Comparison of ENCODE assay signal across 28 cellular contexts in genomic region chr4:78510681-78511080, GRCh38. TPM values are rescaled to one million over a fixed set of nuclear protein-coding genes. Genes with fewer than 3 reads are reported as not detected.
"Had no signal": no experiment of that assay in that cellular context is flagged by ENCODE, and none has a peak within 500 bp of the region (broad histone marks: within the 10 kb centered on the region; RNA-seq: fewer than 3 reads in every experiment).

No MANE protein-coding gene starts in this region.

- H3K27ac Mint-ChIP-seq: activated B cell treated with CpG ODN at 0.5 μM for 24 hours; activated CD4-positive, alpha-beta memory T cell treated with anti-CD3 and anti-CD28 coated beads for 36 hours; activated CD4-positive, alpha-beta T cell treated with anti-CD3 and anti-CD28 coated beads for 36 hours; activated CD4-positive, alpha-beta T cell treated with anti-CD3 and anti-CD28 coated beads, Interleukin-2, amount 10 ng/mL, durations not matched to agents 24 days and 14 days; activated CD8-positive, alpha-beta memory T cell treated with anti-CD3 and anti-CD28 coated beads, Interleukin-2, amount 10 ng/mL, durations not matched to agents 7 days and 5 days; activated CD8-positive, alpha-beta T cell treated with anti-CD3 and anti-CD28 coated beads, Interleukin-2, amount 10 ng/mL, durations not matched to agents 7 days and 5 days; activated naive CD4-positive, alpha-beta T cell treated with anti-CD3 and anti-CD28 coated beads for 36 hours; activated naive CD4-positive, alpha-beta T cell treated with anti-CD3 and anti-CD28 coated beads, Interleukin-2, amount 50 U/mL, for 72 hours; activated T-helper 1 cell treated with anti-CD3 and anti-CD28 coated beads, Interleukin-12 subunit alpha, Interleukin-12 subunit beta, Interleukin-2, Interleukin-4 antibody, amounts not matched to agents 30 ng/mL and 10 ng/mL and 1 ng/mL, durations not matched to agents 14 hours and 24 hours and 36 hours; activated T-helper 2 cell treated with anti-CD3 and anti-CD28 coated beads, Interferon-gamma antibody, Interleukin-2, Interleukin-4, amounts not matched to agents 10 μg/mL and 5 μg/mL and 100 μg/mL, durations not matched to agents 14 hours and 24 hours and 36 hours; effector memory CD8-positive, alpha-beta T cell; T-helper 17 cell; T-helper 2 cell treated with Interferon-gamma antibody and Interleukin-4, amounts not matched to agents 5 μg/mL and 100 μg/mL, for 36 hours had no signal

- H3K27me3 Mint-ChIP-seq: activated CD4-positive, alpha-beta T cell treated with anti-CD3 and anti-CD28 coated beads for 36 hours had no signal

- H3K36me3 Mint-ChIP-seq: activated CD4-positive, alpha-beta memory T cell treated with anti-CD3 and anti-CD28 coated beads for 36 hours; activated CD8-positive, alpha-beta memory T cell treated with anti-CD3 and anti-CD28 coated beads, Interleukin-2, amount 10 ng/mL, durations not matched to agents 7 days and 5 days; activated naive CD4-positive, alpha-beta T cell treated with anti-CD3 and anti-CD28 coated beads, Interleukin-2, amount 50 U/mL, for 72 hours had no signal

- H3K9me3 Mint-ChIP-seq: activated CD4-positive, alpha-beta memory T cell treated with anti-CD3 and anti-CD28 coated beads for 36 hours; activated CD4-positive, alpha-beta T cell treated with anti-CD3 and anti-CD28 coated beads, Interleukin-2, amount 10 ng/mL, durations not matched to agents 24 days and 14 days; activated naive CD4-positive, alpha-beta T cell treated with anti-CD3 and anti-CD28 coated beads for 36 hours; activated naive CD4-positive, alpha-beta T cell treated with anti-CD3 and anti-CD28 coated beads, Interleukin-2, amount 50 U/mL, for 72 hours; activated T-helper 1 cell treated with anti-CD3 and anti-CD28 coated beads, Interleukin-12 subunit alpha, Interleukin-12 subunit beta, Interleukin-2, Interleukin-4 antibody, amounts not matched to agents 30 ng/mL and 10 ng/mL and 1 ng/mL, durations not matched to agents 14 hours and 24 hours and 36 hours; activated T-helper 2 cell treated with anti-CD3 and anti-CD28 coated beads, Interferon-gamma antibody, Interleukin-2, Interleukin-4, amounts not matched to agents 10 μg/mL and 5 μg/mL and 100 μg/mL, durations not matched to agents 14 hours and 24 hours and 36 hours; central memory CD8-positive, alpha-beta T cell; effector memory CD8-positive, alpha-beta T cell; T-helper 2 cell treated with Interferon-gamma antibody and Interleukin-4, amounts not matched to agents 5 μg/mL and 100 μg/mL, for 36 hours had no signal

- DNase-seq: activated B cell treated with CpG ODN at 0.5 μM for 24 hours; activated CD4-positive, alpha-beta memory T cell treated with anti-CD3 and anti-CD28 coated beads for 36 hours; activated CD4-positive, alpha-beta T cell treated with anti-CD3 and anti-CD28 coated beads for 36 hours; activated CD4-positive, alpha-beta T cell treated with anti-CD3 and anti-CD28 coated beads, Interleukin-2, amount 10 ng/mL, durations not matched to agents 24 days and 14 days; activated CD8-positive, alpha-beta memory T cell treated with anti-CD3 and anti-CD28 coated beads, Interleukin-2, amount 10 ng/mL, durations not matched to agents 7 days and 5 days; activated CD8-positive, alpha-beta memory T cell treated with anti-CD3 and anti-CD28 coated beads, Interleukin-2, amount 50 U/mL, for 4 hours; activated CD8-positive, alpha-beta T cell treated with anti-CD3 and anti-CD28 coated beads, Interleukin-2, amount 10 ng/mL, durations not matched to agents 7 days and 5 days; activated effector memory CD4-positive, alpha-beta T cell treated with anti-CD3 and anti-CD28 coated beads, Interleukin-2, amount 50 U/mL, for 16 hours; activated naive CD4-positive, alpha-beta T cell treated with anti-CD3 and anti-CD28 coated beads for 36 hours; activated T-cell treated with anti-CD3 and anti-CD28 coated beads, Interleukin-2, amount 50 U/mL, for 1 hour; activated T-cell treated with anti-CD3 and anti-CD28 coated beads, Interleukin-2, amount 50 U/mL, for 48 hours; brain microvascular endothelial cell; cortex of kidney; dermis blood vessel endothelial cell; effector CD4-positive, alpha-beta T cell; effector memory CD8-positive, alpha-beta T cell; erythroblast; foreskin keratinocyte; heart right ventricle; T-helper 1 cell; T-helper 17 cell; T1000; WERI-Rb-1 had no signal

- H3K4me3 Mint-ChIP-seq: activated B cell treated with CpG ODN at 0.5 μM for 24 hours; activated CD4-positive, alpha-beta memory T cell treated with anti-CD3 and anti-CD28 coated beads for 36 hours; activated CD4-positive, alpha-beta T cell treated with anti-CD3 and anti-CD28 coated beads for 36 hours; activated CD4-positive, alpha-beta T cell treated with anti-CD3 and anti-CD28 coated beads, Interleukin-2, amount 10 ng/mL, durations not matched to agents 24 days and 14 days; activated CD8-positive, alpha-beta memory T cell treated with anti-CD3 and anti-CD28 coated beads, Interleukin-2, amount 10 ng/mL, durations not matched to agents 7 days and 5 days; activated CD8-positive, alpha-beta T cell treated with anti-CD3 and anti-CD28 coated beads, Interleukin-2, amount 10 ng/mL, durations not matched to agents 7 days and 5 days; activated naive CD4-positive, alpha-beta T cell treated with anti-CD3 and anti-CD28 coated beads for 36 hours; activated T-helper 1 cell treated with anti-CD3 and anti-CD28 coated beads, Interleukin-12 subunit alpha, Interleukin-12 subunit beta, Interleukin-2, Interleukin-4 antibody, amounts not matched to agents 30 ng/mL and 10 ng/mL and 1 ng/mL, durations not matched to agents 14 hours and 24 hours and 36 hours; central memory CD8-positive, alpha-beta T cell; effector memory CD8-positive, alpha-beta T cell; T-helper 17 cell; T-helper 2 cell treated with Interferon-gamma antibody and Interleukin-4, amounts not matched to agents 5 μg/mL and 100 μg/mL, for 36 hours had no signal

- H3K4me1 Mint-ChIP-seq: activated B cell treated with CpG ODN at 0.5 μM for 24 hours; activated CD4-positive, alpha-beta T cell treated with anti-CD3 and anti-CD28 coated beads for 36 hours; activated CD4-positive, alpha-beta T cell treated with anti-CD3 and anti-CD28 coated beads, Interleukin-2, amount 10 ng/mL, durations not matched to agents 24 days and 14 days; activated CD8-positive, alpha-beta memory T cell treated with anti-CD3 and anti-CD28 coated beads, Interleukin-2, amount 10 ng/mL, durations not matched to agents 7 days and 5 days; central memory CD8-positive, alpha-beta T cell; T-helper 17 cell had no signal

RNA-seq across cellular contexts. Expression of gene ANXA3, which starts 40.9 kb away (rescaled TPM):
- total RNA-seq: activated CD4-positive, alpha-beta memory T cell treated with anti-CD3 and anti-CD28 coated beads for 36 hours; activated T-helper 2 cell treated with anti-CD3 and anti-CD28 coated beads, Interferon-gamma antibody, Interleukin-2, Interleukin-4, amounts not matched to agents 10 μg/mL and 5 μg/mL and 100 μg/mL, durations not matched to agents 14 hours and 24 hours and 36 hours had no signal
